In genomic region chr18:59155140-59155539, GRCh38 we compare ENCODE assay signal across 16 cellular contexts. TPM values are rescaled to one million over a fixed set of nuclear protein-coding genes. Genes with fewer than 3 reads are reported as not detected.
A peak's percentile ranks its signal among the peaks of the same experiment; 100 is the strongest.
DNase-seq lines count a peak whose midpoint lies in the region; ATAC-seq and TF ChIP-seq lines count a peak whose summit lies in the region.
"Had no signal": no experiment of that assay in that cellular context is flagged by ENCODE, and none has a peak within 500 bp of the region (broad histone marks: within the 10 kb centered on the region; RNA-seq: fewer than 3 reads in every experiment).

No MANE protein-coding gene starts in this region.

- H3K27ac ChIP-seq in coronary artery, result no peak overlapping the region

- H3K4me3 ChIP-seq in BJ (ENCODE audit: low read depth, low read length) (no peak overlapping the region), epithelial cell of esophagus (ENCODE audit: low read length) (no peak overlapping the region), coronary artery (no peak overlapping the region)

- H3K27me3 Mint-ChIP-seq in activated naive CD8-positive, alpha-beta T cell treated with anti-CD3 and anti-CD28 coated beads, Interleukin-2, amount 50 U/mL, for 24 hours, result no peaks in the 10 kb centered on the region
- H3K27me3 Mint-ChIP-seq in activated CD8-positive, alpha-beta T cell treated with anti-CD3 and anti-CD28 coated beads, Interleukin-2, amount 10 ng/mL, durations not matched to agents 7 days and 5 days (ENCODE audit: low read depth), result no peaks in the 10 kb centered on the region
- H3K27me3 Mint-ChIP-seq: CD4-positive, CD25-positive, alpha-beta regulatory T cell; T-cell had no signal

- H3K9me3 Mint-ChIP-seq in activated naive CD8-positive, alpha-beta T cell treated with anti-CD3 and anti-CD28 coated beads, Interleukin-2, amount 50 U/mL, for 24 hours, result no peaks in the 10 kb centered on the region
- H3K9me3 Mint-ChIP-seq in activated CD8-positive, alpha-beta T cell treated with anti-CD3 and anti-CD28 coated beads, Interleukin-2, amount 10 ng/mL, durations not matched to agents 7 days and 5 days (ENCODE audit: insufficient read depth), result no peaks in the 10 kb centered on the region
- H3K9me3 Mint-ChIP-seq: CD4-positive, CD25-positive, alpha-beta regulatory T cell; T-cell had no signal

- TF ChIP-seq CTCF in BJ (IDR thresholded peaks at IDR 0.05; ENCODE audit: insufficient read depth, low read depth, low read length), result no peak
- TF ChIP-seq CTCF in epithelial cell of esophagus (IDR thresholded peaks at IDR 0.05; ENCODE audit: insufficient read depth, low read depth, low read length, missing control alignments), result no peak
- no peak for TF ChIP-seq CTCF in coronary artery (IDR thresholded peaks at IDR 0.05)

- peak; percentile 82 for DNase-seq in BJ (ENCODE audit: low read depth)
- DNase-seq in M059J (ENCODE audit: low read depth), result peak; percentile 100
- DNase-seq in epithelial cell of esophagus (ENCODE audit: low read depth), result peak; percentile 19
- DNase-seq in non-pigmented ciliary epithelial cell (ENCODE audit: low read depth), result peak; percentile 60
- no peak for DNase-seq in activated naive CD8-positive, alpha-beta T cell treated with anti-CD3 and anti-CD28 coated beads, Interleukin-2, amount 50 U/mL, for 24 hours
- no peak for DNase-seq in activated CD8-positive, alpha-beta T cell treated with anti-CD3 and anti-CD28 coated beads, Interleukin-2, amount 10 ng/mL, durations not matched to agents 7 days and 5 days
- DNase-seq in coronary artery (ENCODE audit: low spot score), result no peak
- DNase-seq: activated CD4-positive, CD25-positive, alpha-beta regulatory T cell treated with anti-CD3 and anti-CD28 coated beads, Interleukin-2, amount 50 U/mL, for 72 hours; CD4-positive, CD25-positive, alpha-beta regulatory T cell; kidney; NCI-H1092 treated with DMSO at 0.1 percent for 48 hours; NCI-H446; PC-3; T-cell had no signal

- H3K27ac Mint-ChIP-seq in activated naive CD8-positive, alpha-beta T cell treated with anti-CD3 and anti-CD28 coated beads, Interleukin-2, amount 50 U/mL, for 24 hours, result no peak overlapping the region
- H3K27ac Mint-ChIP-seq in activated CD8-positive, alpha-beta T cell treated with anti-CD3 and anti-CD28 coated beads, Interleukin-2, amount 10 ng/mL, durations not matched to agents 7 days and 5 days, result no peak overlapping the region
- H3K27ac Mint-ChIP-seq: T-cell had no signal

- peaks cover 1% of the 10 kb centered on the region for H3K4me1 Mint-ChIP-seq in activated naive CD8-positive, alpha-beta T cell treated with anti-CD3 and anti-CD28 coated beads, Interleukin-2, amount 50 U/mL, for 24 hours
- peaks cover 10% of the 10 kb centered on the region for H3K4me1 Mint-ChIP-seq in activated CD8-positive, alpha-beta T cell treated with anti-CD3 and anti-CD28 coated beads, Interleukin-2, amount 10 ng/mL, durations not matched to agents 7 days and 5 days (ENCODE audit: low read depth)

- H3K36me3 Mint-ChIP-seq in activated naive CD8-positive, alpha-beta T cell treated with anti-CD3 and anti-CD28 coated beads, Interleukin-2, amount 50 U/mL, for 24 hours (ENCODE audit: low read depth), result peaks cover 47% of the 10 kb centered on the region
- H3K36me3 Mint-ChIP-seq in activated CD8-positive, alpha-beta T cell treated with anti-CD3 and anti-CD28 coated beads, Interleukin-2, amount 10 ng/mL, durations not matched to agents 7 days and 5 days (ENCODE audit: low read depth), result peaks cover 26% of the 10 kb centered on the region

- no peaks in the 10 kb centered on the region for H3K27me3 ChIP-seq in BJ (ENCODE audit: control insufficient read depth, insufficient read depth, low read length)

- CTCF ChIA-PET in BJ (lab: Yijun Ruan, JAX), result no interaction called here
- CTCF ChIA-PET in activated CD8-positive, alpha-beta T cell treated with anti-CD3 and anti-CD28 coated beads, Interleukin-2, amount 10 ng/mL, durations not matched to agents 7 days and 5 days (lab: Charles Lee), result no interaction called here

- no peak overlapping the region for H3K4me3 Mint-ChIP-seq in activated naive CD8-positive, alpha-beta T cell treated with anti-CD3 and anti-CD28 coated beads, Interleukin-2, amount 50 U/mL, for 24 hours
- H3K4me3 Mint-ChIP-seq in activated CD8-positive, alpha-beta T cell treated with anti-CD3 and anti-CD28 coated beads, Interleukin-2, amount 10 ng/mL, durations not matched to agents 7 days and 5 days, result no peak overlapping the region
- H3K4me3 Mint-ChIP-seq: CD4-positive, CD25-positive, alpha-beta regulatory T cell; T-cell had no signal

- H3K36me3 ChIP-seq in BJ (ENCODE audit: control insufficient read depth, insufficient read depth, low read length), result no peaks in the 10 kb centered on the region

- POLR2A ChIA-PET in BJ (lab: Charles Lee), result no interaction called here
- POLR2A ChIA-PET in activated CD8-positive, alpha-beta T cell treated with anti-CD3 and anti-CD28 coated beads, Interleukin-2, amount 10 ng/mL, durations not matched to agents 7 days and 5 days (lab: Charles Lee), result no interaction called here

- no peak for ATAC-seq in activated naive CD8-positive, alpha-beta T cell treated with anti-CD3 and anti-CD28 coated beads, Interleukin-2, amount 50 U/mL, for 24 hours
- ATAC-seq in activated CD8-positive, alpha-beta T cell treated with anti-CD3 and anti-CD28 coated beads, Interleukin-2, amount 10 ng/mL, durations not matched to agents 7 days and 5 days, result no peak
- no peak for ATAC-seq in GM21717 (IDR thresholded peaks at IDR 0.05; ENCODE audit: unreplicated experiment)
- ATAC-seq: HepG2, PC-3, T-cell had no signal

RNA-seq across cellular contexts. Expression of gene SEC11C, which starts 15.5 kb away (rescaled TPM):
- 18.2 and 32.0 TPM in 2 replicates for polyA plus RNA-seq in BJ (2011; rRNA removed)
- 3.3 and 4.4 TPM in 2 replicates for polyA minus RNA-seq in BJ (2011; rRNA and poly(A)+ RNA removed)
- total RNA-seq in M059J (2014; rRNA removed; shearing (Covaris generic)), result 53.0 and 53.1 TPM in 2 replicates
- total RNA-seq in activated CD8-positive, alpha-beta T cell treated with anti-CD3 and anti-CD28 coated beads, Interleukin-2, amount 10 ng/mL, durations not matched to agents 7 days and 5 days, result 10 to 100 TPM; 49.0 to 52.5 TPM

Comparison
In these comparisons a context has a peak if more than half of its experiments do, and no peak if none do; other contexts are left out.
1. DNase-seq: peak in BJ (single experiment), M059J (single experiment), epithelial cell of esophagus (single experiment) and non-pigmented ciliary epithelial cell (single experiment); none in activated naive CD8-positive, alpha-beta T cell treated with anti-CD3 and anti-CD28 coated beads, Interleukin-2, amount 50 U/mL, for 24 hours (single experiment), activated CD8-positive, alpha-beta T cell treated with anti-CD3 and anti-CD28 coated beads, Interleukin-2, amount 10 ng/mL, durations not matched to agents 7 days and 5 days (single experiment) and coronary artery (single experiment).